22 cellular contexts compared by ENCODE assay signal in genomic region chr4:1400861-1401408, GRCh38. TPM values are rescaled to one million over a fixed set of nuclear protein-coding genes. Genes with fewer than 3 reads are reported as not detected.
DNase-seq lines count a peak whose midpoint lies in the region; ATAC-seq and TF ChIP-seq lines count a peak whose summit lies in the region.
"Had no signal": no experiment of that assay in that cellular context is flagged by ENCODE, and none has a peak within 500 bp of the region (broad histone marks: within the 10 kb centered on the region; RNA-seq: fewer than 3 reads in every experiment).

No MANE protein-coding gene starts in this region.

- 35% methylated on average over 14 of the region's 14 CpGs for WGBS in right cardiac atrium
- WGBS in heart right ventricle, 2 donors = 41 to 47% methylated on average over 12 to 14 of the region's 14 CpGs
- 16% methylated on average over 10 of the region's 14 CpGs for WGBS in SK-N-SH (ENCODE audit: low lambda C conversion rate)
- 80% methylated on average over 9 of the region's 14 CpGs for WGBS in hepatocyte (ENCODE audit: low lambda C conversion rate, missing lambda C conversion rate)

- H3K9ac ChIP-seq in SK-N-SH = no peak overlapping the region
- H3K9ac ChIP-seq: GM23248 had no signal

- H3K9me3 ChIP-seq in right cardiac atrium (ENCODE audit: control insufficient read depth, low read length) (no peaks in the 10 kb centered on the region), heart right ventricle (peaks cover 0 to 21% (median 0%) of the 10 kb centered on the region in 11 donors), SK-N-SH (no peaks in the 10 kb centered on the region), lower lobe of right lung (no peaks in the 10 kb centered on the region), hepatocyte (ENCODE audit: low read depth) (no peaks in the 10 kb centered on the region)
- H3K9me3 ChIP-seq: adrenal gland, gastrocnemius medialis had no signal

- H3K4me3 ChIP-seq in right cardiac atrium (ENCODE audit: low read length) = no peak overlapping the region
- no peak overlapping the region for H3K4me3 ChIP-seq in heart right ventricle
- no peak overlapping the region for H3K4me3 ChIP-seq in SK-N-SH (ENCODE audit: low read depth in 2 of 2, low read length in 1 of 2)
- no peak overlapping the region for H3K4me3 ChIP-seq in lower lobe of right lung
- no peak overlapping the region for H3K4me3 ChIP-seq in hepatocyte
- H3K4me3 ChIP-seq: adrenal gland, gastrocnemius medialis, GM23248, left lung, tibial artery had no signal

- H3K36me3 ChIP-seq in heart right ventricle = no peaks in the 10 kb centered on the region
- H3K36me3 ChIP-seq in SK-N-SH (replicated peaks in 1 of 2; ENCODE audit: control insufficient read depth in 1 of 2, insufficient read depth in 2 of 2, low read length in 1 of 2) = no peaks in the 10 kb centered on the region
- no peaks in the 10 kb centered on the region for H3K36me3 ChIP-seq in lower lobe of right lung
- H3K36me3 ChIP-seq in hepatocyte (replicated peaks; ENCODE audit: insufficient read depth, low read depth) = no peaks in the 10 kb centered on the region
- H3K36me3 ChIP-seq: adrenal gland, gastrocnemius medialis, left lung, neutrophil, tibial artery had no signal

- POLR2A ChIA-PET in SK-N-SH (lab: Yijun Ruan, JAX) (no interaction called here), GM10248 (lab: Yijun Ruan, JAX) (no interaction called here)
- POLR2A ChIA-PET in activated CD8-positive, alpha-beta T cell treated with anti-CD3 and anti-CD28 coated beads, Interleukin-2, amount 10 ng/mL, durations not matched to agents 7 days and 5 days (lab: Charles Lee) = no interaction called here

- no peak for TF ChIP-seq CTCF in heart right ventricle (IDR thresholded peaks at IDR 0.05)
- no peak for TF ChIP-seq CTCF in SK-N-SH (IDR thresholded peaks at IDR 0.05)
- no peak for TF ChIP-seq CTCF in lower lobe of right lung (IDR thresholded peaks at IDR 0.05)
- TF ChIP-seq CTCF in hepatocyte (IDR thresholded peaks at IDR 0.05; ENCODE audit: poor library complexity) = no peak
- TF ChIP-seq CTCF in GM10248 (IDR thresholded peaks at IDR 0.05; ENCODE audit: control extremely low read depth, extremely low read depth, low read depth, missing control alignments) = no peak

- H4K20me1 ChIP-seq in SK-N-SH (ENCODE audit: insufficient read depth) = no peaks in the 10 kb centered on the region
- H4K20me1 ChIP-seq in hepatocyte (ENCODE audit: insufficient read depth, poor library complexity, severe bottlenecking) = no peaks in the 10 kb centered on the region

- H3K27ac ChIP-seq in right cardiac atrium (ENCODE audit: low read length) (no peak overlapping the region), heart right ventricle (no peak overlapping the region), SK-N-SH (ENCODE audit: low read depth in 2 of 2, low read length in 1 of 2) (no peak overlapping the region), lower lobe of right lung (no peak overlapping the region), hepatocyte (no peak overlapping the region)
- H3K27ac ChIP-seq: adrenal gland, gastrocnemius medialis, GM23248, left lung, neutrophil, tibial artery had no signal

- H3K4me3 Mint-ChIP-seq in activated CD8-positive, alpha-beta T cell treated with anti-CD3 and anti-CD28 coated beads, Interleukin-2, amount 10 ng/mL, durations not matched to agents 7 days and 5 days = no peak overlapping the region
- H3K4me3 Mint-ChIP-seq: activated CD8-positive, alpha-beta T cell treated with anti-CD3 and anti-CD28 coated beads for 36 hours; stimulated activated memory B cell treated with anti-CD40 and anti-IgM and Interleukin-4, amounts not matched to agents 10 μg/mL and 1 μg/mL and 100 μg/mL, for 72 hours had no signal

- peak in 2 of 3 donors; percentile 2 to 22 for DNase-seq in right cardiac atrium
- no peak for DNase-seq in heart right ventricle
- DNase-seq in SK-N-SH = peak; percentile 30
- DNase-seq in lower lobe of right lung = peak; percentile 18
- no peak for DNase-seq in hepatocyte (ENCODE audit: low spot score)
- no peak for DNase-seq in GM10248 (ENCODE audit: extremely low spot score)
- no peak for DNase-seq in activated CD8-positive, alpha-beta T cell treated with anti-CD3 and anti-CD28 coated beads, Interleukin-2, amount 10 ng/mL, durations not matched to agents 7 days and 5 days
- DNase-seq: activated CD8-positive, alpha-beta T cell treated with anti-CD3 and anti-CD28 coated beads for 36 hours; DND-41; gastrocnemius medialis; GM23248; Karpas-422; NCI-H1930; stimulated activated CD4-positive, alpha-beta T cell treated with anti-CD3 and anti-CD28 coated beads, Interleukin-15, amount 100 ng/mL, for 24 hours had no signal

- H3K4me2 ChIP-seq in SK-N-SH (no peak overlapping the region), hepatocyte (no peak overlapping the region)

- H3K4me1 ChIP-seq in right cardiac atrium (ENCODE audit: control insufficient read depth, insufficient read depth, low read length) = no peaks in the 10 kb centered on the region
- H3K4me1 ChIP-seq in heart right ventricle = peaks cover 0 to 31% (median 19%) of the 10 kb centered on the region in 9 donors
- no peaks in the 10 kb centered on the region for H3K4me1 ChIP-seq in SK-N-SH (ENCODE audit: control insufficient read depth in 1 of 2, insufficient read depth in 2 of 2, low read depth in 1 of 2, low read length in 1 of 2)
- H3K4me1 ChIP-seq in lower lobe of right lung = no peaks in the 10 kb centered on the region
- H3K4me1 ChIP-seq in hepatocyte (ENCODE audit: insufficient read depth) = no peaks in the 10 kb centered on the region
- H3K4me1 ChIP-seq: adrenal gland had no signal

- no peaks in the 10 kb centered on the region for H3F3A ChIP-seq in SK-N-SH (replicated peaks; ENCODE audit: insufficient read depth)

- peaks cover 29% of the 10 kb centered on the region for H3K27me3 Mint-ChIP-seq in activated CD8-positive, alpha-beta T cell treated with anti-CD3 and anti-CD28 coated beads, Interleukin-2, amount 10 ng/mL, durations not matched to agents 7 days and 5 days (ENCODE audit: low read depth)

- peaks cover 10% of the 10 kb centered on the region for H3K36me3 Mint-ChIP-seq in activated CD8-positive, alpha-beta T cell treated with anti-CD3 and anti-CD28 coated beads, Interleukin-2, amount 10 ng/mL, durations not matched to agents 7 days and 5 days (ENCODE audit: low read depth)

- TF ChIP-seq EP300 in SK-N-SH (IDR thresholded peaks at IDR 0.05; ENCODE audit: borderline replicate concordance in 1 of 2, low read depth in 1 of 2, low read length in 1 of 2) = no peak

- H2AFZ ChIP-seq in SK-N-SH (ENCODE audit: low read depth) (no peak overlapping the region), hepatocyte (no peak overlapping the region)
- H2AFZ ChIP-seq: GM23248 had no signal

- peaks cover 2% of the 10 kb centered on the region for H3K4me1 Mint-ChIP-seq in activated CD8-positive, alpha-beta T cell treated with anti-CD3 and anti-CD28 coated beads, Interleukin-2, amount 10 ng/mL, durations not matched to agents 7 days and 5 days (ENCODE audit: low read depth)
- H3K4me1 Mint-ChIP-seq: stimulated activated memory B cell treated with anti-CD40 and anti-IgM and Interleukin-4, amounts not matched to agents 10 μg/mL and 1 μg/mL and 100 μg/mL, for 72 hours had no signal

- ATAC-seq in right cardiac atrium (no peak), heart right ventricle (no peak), lower lobe of right lung (no peak)
- ATAC-seq in activated CD8-positive, alpha-beta T cell treated with anti-CD3 and anti-CD28 coated beads, Interleukin-2, amount 10 ng/mL, durations not matched to agents 7 days and 5 days = no peak
- ATAC-seq: activated CD8-positive, alpha-beta T cell treated with anti-CD3 and anti-CD28 coated beads for 36 hours; gastrocnemius medialis; left lung; stimulated activated memory B cell treated with anti-CD40 and anti-IgM and Interleukin-4, amounts not matched to agents 10 μg/mL and 1 μg/mL and 100 μg/mL, for 72 hours had no signal

- intact Hi-C loops in right cardiac atrium (cut with DNase I) = no loop called here
- intact Hi-C loops in heart right ventricle (cut with DNase I) = no loop called here
- intact Hi-C loops in lower lobe of right lung (cut with DNase I) = no loop called here

- no peaks in the 10 kb centered on the region for H3K9me3 Mint-ChIP-seq in activated CD8-positive, alpha-beta T cell treated with anti-CD3 and anti-CD28 coated beads, Interleukin-2, amount 10 ng/mL, durations not matched to agents 7 days and 5 days (ENCODE audit: insufficient read depth)

- H3K27me3 ChIP-seq in right cardiac atrium (ENCODE audit: control insufficient read depth, insufficient read depth) = no peaks in the 10 kb centered on the region
- peaks cover 42 to 74% (median 63%) of the 10 kb centered on the region in 7 donors for H3K27me3 ChIP-seq in heart right ventricle
- H3K27me3 ChIP-seq in SK-N-SH (ENCODE audit: insufficient read depth) = peaks cover 39% of the 10 kb centered on the region
- H3K27me3 ChIP-seq in lower lobe of right lung (ENCODE audit: low read depth) = peaks cover 61% of the 10 kb centered on the region
- peaks cover 35% of the 10 kb centered on the region for H3K27me3 ChIP-seq in hepatocyte

- TF ChIP-seq RAD21 in SK-N-SH (IDR thresholded peaks at IDR 0.05; ENCODE audit: low read length) = no peak

- no peaks in the 10 kb centered on the region for H3K79me2 ChIP-seq in SK-N-SH (ENCODE audit: insufficient read depth)
- no peaks in the 10 kb centered on the region for H3K79me2 ChIP-seq in hepatocyte

- CTCF ChIA-PET in SK-N-SH (lab: Yijun Ruan, JAX) = interaction anchor here (0.8 to 2.4 kb wide), 6 partner anchors 8 to 228 kb away, joined by 3 to 11 read pairs (median 3); no protein-coding TSS in a partner anchor
- CTCF ChIA-PET in GM10248 (lab: Yijun Ruan, JAX) = interaction anchor here (1.7 kb wide), 1 partner anchor 45 kb away, joined by 3 read pairs; no protein-coding TSS in a partner anchor
- CTCF ChIA-PET in activated CD8-positive, alpha-beta T cell treated with anti-CD3 and anti-CD28 coated beads, Interleukin-2, amount 10 ng/mL, durations not matched to agents 7 days and 5 days (lab: Charles Lee) = interaction anchor here (0.7 kb wide), 1 partner anchor 12 kb away, joined by 3 read pairs; no protein-coding TSS in a partner anchor

- H3K9me2 ChIP-seq in SK-N-SH (no peaks in the 10 kb centered on the region), hepatocyte (replicated peaks; ENCODE audit: insufficient read depth) (no peaks in the 10 kb centered on the region)

- H3K27ac Mint-ChIP-seq in activated CD8-positive, alpha-beta T cell treated with anti-CD3 and anti-CD28 coated beads, Interleukin-2, amount 10 ng/mL, durations not matched to agents 7 days and 5 days = no peak overlapping the region
- H3K27ac Mint-ChIP-seq: activated CD8-positive, alpha-beta T cell treated with anti-CD3 and anti-CD28 coated beads for 36 hours; stimulated activated memory B cell treated with anti-CD40 and anti-IgM and Interleukin-4, amounts not matched to agents 10 μg/mL and 1 μg/mL and 100 μg/mL, for 72 hours had no signal

RNA-seq across cellular contexts. Expression of gene NKX1-1, which starts 5.3 kb away (rescaled TPM):
- total RNA-seq in right cardiac atrium = not detected
- polyA plus RNA-seq in right cardiac atrium = not detected
- total RNA-seq in heart right ventricle = not detected
- not detected for polyA plus RNA-seq in heart right ventricle
- polyA plus RNA-seq in SK-N-SH (2012; rRNA removed) = not detected in 2 replicates
- polyA plus RNA-seq in SK-N-SH (2012; cell fraction: cytosol; rRNA removed) = not detected in 2 replicates
- polyA plus RNA-seq in SK-N-SH (2012; cell fraction: nucleus; rRNA removed) = not detected in 2 replicates
- total RNA-seq in lower lobe of right lung = not detected
- total RNA-seq in hepatocyte = not detected in 2 replicates
- not detected in 2 replicates for polyA plus RNA-seq in hepatocyte
- total RNA-seq in activated CD8-positive, alpha-beta T cell treated with anti-CD3 and anti-CD28 coated beads, Interleukin-2, amount 10 ng/mL, durations not matched to agents 7 days and 5 days = not detected
- total RNA-seq: activated CD8-positive, alpha-beta T cell treated with anti-CD3 and anti-CD28 coated beads for 36 hours; adrenal gland; bronchial epithelial cell; gastrocnemius medialis; GM23248; left lung; mucosa of gallbladder had no signal
- polyA plus RNA-seq: adrenal gland, esophagus, GM23248 had no signal

RNA-seq across cellular contexts. Expression of gene UVSSA, which starts 53.9 kb away (rescaled TPM):
- total RNA-seq in right cardiac atrium (1 to 10 TPM; 7.7 to 8.8 (median 8.5) TPM), heart right ventricle (1 to 10 TPM; 5.2 to 8.3 (median 6.6) TPM), lower lobe of right lung (27.9 TPM), hepatocyte (5.3 and 11.0 TPM in 2 replicates)
- polyA plus RNA-seq in right cardiac atrium (5.0 TPM), heart right ventricle (10 to 100 TPM in 1 of 2 donors, 1 to 10 TPM in 1; 2.4 to 11.9 TPM), SK-N-SH (2012; rRNA removed) (14.5 and 14.9 TPM in 2 replicates), hepatocyte (10.6 and 12.3 TPM in 2 replicates)
- 5.2 and 6.2 TPM in 2 replicates for polyA plus RNA-seq in SK-N-SH (2012; cell fraction: cytosol; rRNA removed)
- 74.4 and 110 TPM in 2 replicates for polyA plus RNA-seq in SK-N-SH (2012; cell fraction: nucleus; rRNA removed)
- 10 to 100 TPM; 16.7 to 17.0 TPM for total RNA-seq in activated CD8-positive, alpha-beta T cell treated with anti-CD3 and anti-CD28 coated beads, Interleukin-2, amount 10 ng/mL, durations not matched to agents 7 days and 5 days

Comparison
In these comparisons a context has a peak if more than half of its experiments do, and no peak if none do; other contexts are left out.
1. DNase-seq: peak in right cardiac atrium (2 of 3), SK-N-SH (single experiment) and lower lobe of right lung (single experiment); none in heart right ventricle (0 of 2), hepatocyte (single experiment), GM10248 (single experiment) and activated CD8-positive, alpha-beta T cell treated with anti-CD3 and anti-CD28 coated beads, Interleukin-2, amount 10 ng/mL, durations not matched to agents 7 days and 5 days (single experiment).